In genomic region chr2:197879844-197880408, GRCh38 we compare ENCODE assay signal across 24 cellular contexts.
"Had no signal": no experiment of that assay in that cellular context is flagged by ENCODE, and none has a peak within 500 bp of the region (broad histone marks: within the 10 kb centered on the region; RNA-seq: fewer than 3 reads in every experiment).

No MANE protein-coding gene starts in this region.

- H3K27me3 ChIP-seq: breast epithelium, gastrocnemius medialis, right atrium auricular region, testis, uterus had no signal

- DNase-seq: activated CD4-positive, alpha-beta T cell treated with anti-CD3 and anti-CD28 coated beads, Interleukin-2, amount 50 U/mL, for 1 hour; activated CD8-positive, alpha-beta memory T cell treated with anti-CD3 and anti-CD28 coated beads, Interleukin-2, amount 10 ng/mL, durations not matched to agents 7 days and 5 days; activated CD8-positive, alpha-beta T cell treated with anti-CD3 and anti-CD28 coated beads for 36 hours; activated effector memory CD4-positive, alpha-beta T cell treated with Interleukin-2 at 50 U/mL for 16 hours; activated naive CD4-positive, alpha-beta T cell treated with anti-CD3 and anti-CD28 coated beads for 36 hours; activated naive CD8-positive, alpha-beta T cell treated with anti-CD3 and anti-CD28 coated beads for 36 hours; amniotic stem cell; central memory CD4-positive, alpha-beta T cell; gastrocnemius medialis; hippocampal formation; left colon; naive thymus-derived CD8-positive, alpha-beta T cell; nucleus accumbens; stimulated activated naive CD4-positive, alpha-beta T cell; T-helper 2 cell; testis; uterus had no signal

- H3K4me3 Mint-ChIP-seq: activated CD8-positive, alpha-beta memory T cell treated with anti-CD3 and anti-CD28 coated beads, Interleukin-2, amount 10 ng/mL, durations not matched to agents 7 days and 5 days; activated CD8-positive, alpha-beta T cell treated with anti-CD3 and anti-CD28 coated beads for 36 hours; activated naive CD4-positive, alpha-beta T cell treated with anti-CD3 and anti-CD28 coated beads for 36 hours; activated naive CD8-positive, alpha-beta T cell treated with anti-CD3 and anti-CD28 coated beads for 36 hours; memory B cell; naive thymus-derived CD8-positive, alpha-beta T cell; neural crest cell; type B pancreatic cell; WTC11 had no signal

- H3K4me1 ChIP-seq: uterus had no signal

- H3K36me3 ChIP-seq: breast epithelium, gastrocnemius medialis, right atrium auricular region, uterus had no signal

- H3K4me1 Mint-ChIP-seq: activated CD8-positive, alpha-beta memory T cell treated with anti-CD3 and anti-CD28 coated beads, Interleukin-2, amount 10 ng/mL, durations not matched to agents 7 days and 5 days; memory B cell; neural crest cell had no signal

- H3K9me3 Mint-ChIP-seq: activated CD8-positive, alpha-beta T cell treated with anti-CD3 and anti-CD28 coated beads for 36 hours; activated naive CD4-positive, alpha-beta T cell treated with anti-CD3 and anti-CD28 coated beads for 36 hours; activated naive CD8-positive, alpha-beta T cell treated with anti-CD3 and anti-CD28 coated beads for 36 hours; memory B cell; naive thymus-derived CD8-positive, alpha-beta T cell; neural crest cell; type B pancreatic cell; WTC11 had no signal

- H3K27ac Mint-ChIP-seq: activated CD8-positive, alpha-beta memory T cell treated with anti-CD3 and anti-CD28 coated beads, Interleukin-2, amount 10 ng/mL, durations not matched to agents 7 days and 5 days; activated CD8-positive, alpha-beta T cell treated with anti-CD3 and anti-CD28 coated beads for 36 hours; activated naive CD4-positive, alpha-beta T cell treated with anti-CD3 and anti-CD28 coated beads for 36 hours; activated naive CD8-positive, alpha-beta T cell treated with anti-CD3 and anti-CD28 coated beads for 36 hours; memory B cell; naive thymus-derived CD8-positive, alpha-beta T cell; type B pancreatic cell; WTC11 had no signal

- H3K36me3 Mint-ChIP-seq: activated CD8-positive, alpha-beta memory T cell treated with anti-CD3 and anti-CD28 coated beads, Interleukin-2, amount 10 ng/mL, durations not matched to agents 7 days and 5 days; activated naive CD8-positive, alpha-beta T cell treated with anti-CD3 and anti-CD28 coated beads for 36 hours; memory B cell; naive thymus-derived CD8-positive, alpha-beta T cell; type B pancreatic cell; WTC11 had no signal

- H3K4me3 ChIP-seq: breast epithelium, gastrocnemius medialis, right atrium auricular region, testis, uterus had no signal

- H3K27me3 Mint-ChIP-seq: activated CD8-positive, alpha-beta memory T cell treated with anti-CD3 and anti-CD28 coated beads, Interleukin-2, amount 10 ng/mL, durations not matched to agents 7 days and 5 days; activated CD8-positive, alpha-beta T cell treated with anti-CD3 and anti-CD28 coated beads for 36 hours; activated naive CD8-positive, alpha-beta T cell treated with anti-CD3 and anti-CD28 coated beads for 36 hours; naive thymus-derived CD8-positive, alpha-beta T cell; type B pancreatic cell had no signal

- H3K9me3 ChIP-seq: breast epithelium, gastrocnemius medialis, right atrium auricular region, testis, uterus had no signal

- ATAC-seq: activated CD8-positive, alpha-beta memory T cell treated with anti-CD3 and anti-CD28 coated beads, Interleukin-2, amount 10 ng/mL, durations not matched to agents 7 days and 5 days; activated CD8-positive, alpha-beta T cell treated with anti-CD3 and anti-CD28 coated beads for 36 hours; gastrocnemius medialis; left colon; naive thymus-derived CD8-positive, alpha-beta T cell; WTC11 had no signal

- H3K27ac ChIP-seq: parathyroid adenoma, right atrium auricular region, uterus had no signal
